1 cellular context compared by ENCODE assay signal in genomic region chr2:96174251-96175144, GRCh38.
TF ChIP-seq lines count a peak whose summit lies in the region.

No MANE protein-coding gene starts in this region.

TF ChIP-seq in HepG2, 621 proteins besides CTCF, POLR2A, EP300 and RAD21 (continued from another document):
- no peak for TF ChIP-seq TFAP4 (IDR thresholded peaks at IDR 0.05; ENCODE audit: borderline replicate concordance, low read depth)
- peak; percentile 32; the same call in 1 of the 2 replicates for TF ChIP-seq ETV5 (CRISPR knock-in tag; IDR thresholded peaks at IDR 0.05; ENCODE audit: borderline replicate concordance)
- no peak for TF ChIP-seq FOXP4 (CRISPR knock-in tag; IDR thresholded peaks at IDR 0.05)
- no peak for TF ChIP-seq MAZ (IDR thresholded peaks at IDR 0.05; ENCODE audit: borderline replicate concordance, low read depth, low read length)
- 0 out of 2 replicates have a peak, but pooled peaks have one; percentile 28 for TF ChIP-seq MAZ (CRISPR knock-in tag; IDR thresholded peaks at IDR 0.05; ENCODE audit: low read depth)
- TF ChIP-seq ZNF580 (CRISPR knock-in tag; IDR thresholded peaks at IDR 0.05; ENCODE audit: borderline replicate concordance, low read depth) = no peak
- TF ChIP-seq TCF7 (IDR thresholded peaks at IDR 0.05; ENCODE audit: low read depth) = no peak
- peak; percentile 30; the same call in 1 of the 2 replicates for TF ChIP-seq SAP130 (CRISPR knock-in tag; IDR thresholded peaks at IDR 0.05; ENCODE audit: low read depth)
- peak in 1 of 2 experiments; percentile 52; a peak in 1 of 4 replicates for TF ChIP-seq HMGXB4 (CRISPR knock-in tag; IDR thresholded peaks at IDR 0.05; ENCODE audit: borderline replicate concordance in 1 of 2, low read depth in 1 of 2)
- TF ChIP-seq SOX6 (IDR thresholded peaks at IDR 0.05) = no peak
- TF ChIP-seq SOX6 (CRISPR knock-in tag; IDR thresholded peaks at IDR 0.05) = 0 out of 2 replicates have a peak, but pooled peaks have one; percentile 23
- TF ChIP-seq ZSCAN29 (CRISPR knock-in tag; conservative IDR thresholded peaks at IDR 0.05) = 0 out of 2 replicates have a peak, but pooled peaks have one; percentile 45
- TF ChIP-seq HDAC6 (IDR thresholded peaks at IDR 0.05; ENCODE audit: low read depth, low read length) = no peak
- no peak for TF ChIP-seq SMARCC2 (IDR thresholded peaks at IDR 0.05)
- no peak for TF ChIP-seq ZNF749 (CRISPR knock-in tag; IDR thresholded peaks at IDR 0.05; ENCODE audit: borderline replicate concordance)
TF ChIP-seq in HepG2: peak in this region for 31.
